Comparison of ENCODE assay signal across 1 cellular context in genomic region chr6:136326038-136326561, GRCh38.
TF ChIP-seq lines count a peak whose summit lies in the region.

No MANE protein-coding gene starts in this region.

TF ChIP-seq in HEK293, 187 proteins besides CTCF, POLR2A, EP300 and RAD21 (continued from another document):
- TF ChIP-seq, protein P1, sequence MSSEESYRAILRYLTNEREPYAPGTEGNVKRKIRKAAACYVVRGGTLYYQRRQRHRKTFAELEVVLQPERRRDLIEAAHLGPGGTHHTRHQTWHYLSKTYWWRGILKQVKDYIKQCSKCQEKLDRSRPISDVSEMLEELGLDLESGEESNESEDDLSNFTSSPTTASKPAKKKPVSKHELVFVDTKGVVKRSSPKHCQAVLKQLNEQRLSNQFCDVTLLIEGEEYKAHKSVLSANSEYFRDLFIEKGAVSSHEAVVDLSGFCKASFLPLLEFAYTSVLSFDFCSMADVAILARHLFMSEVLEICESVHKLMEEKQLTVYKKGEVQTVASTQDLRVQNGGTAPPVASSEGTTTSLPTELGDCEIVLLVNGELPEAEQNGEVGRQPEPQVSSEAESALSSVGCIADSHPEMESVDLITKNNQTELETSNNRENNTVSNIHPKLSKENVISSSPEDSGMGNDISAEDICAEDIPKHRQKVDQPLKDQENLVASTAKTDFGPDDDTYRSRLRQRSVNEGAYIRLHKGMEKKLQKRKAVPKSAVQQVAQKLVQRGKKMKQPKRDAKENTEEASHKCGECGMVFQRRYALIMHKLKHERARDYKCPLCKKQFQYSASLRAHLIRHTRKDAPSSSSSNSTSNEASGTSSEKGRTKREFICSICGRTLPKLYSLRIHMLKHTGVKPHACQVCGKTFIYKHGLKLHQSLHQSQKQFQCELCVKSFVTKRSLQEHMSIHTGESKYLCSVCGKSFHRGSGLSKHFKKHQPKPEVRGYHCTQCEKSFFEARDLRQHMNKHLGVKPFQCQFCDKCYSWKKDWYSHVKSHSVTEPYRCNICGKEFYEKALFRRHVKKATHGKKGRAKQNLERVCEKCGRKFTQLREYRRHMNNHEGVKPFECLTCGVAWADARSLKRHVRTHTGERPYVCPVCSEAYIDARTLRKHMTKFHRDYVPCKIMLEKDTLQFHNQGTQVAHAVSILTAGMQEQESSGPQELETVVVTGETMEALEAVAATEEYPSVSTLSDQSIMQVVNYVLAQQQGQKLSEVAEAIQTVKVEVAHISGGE (tag by site-specific recombination; conservative IDR thresholded peaks at IDR 0.05; ENCODE audit: low read depth), result no peak
- TF ChIP-seq OSR2 (tag by site-specific recombination; IDR thresholded peaks at IDR 0.05) (peak; percentile 61), ZNF585B (tag by site-specific recombination; IDR thresholded peaks at IDR 0.05) (no peak), REST (tag by site-specific recombination; IDR thresholded peaks at IDR 0.05) (no peak), ZNF280D (tag by site-specific recombination; IDR thresholded peaks at IDR 0.05) (no peak), ZNF266 (tag by site-specific recombination; IDR thresholded peaks at IDR 0.05; ENCODE audit: low read depth) (no peak), ZNF645 (tag by site-specific recombination; IDR thresholded peaks at IDR 0.05) (no peak), SCRT1 (tag by site-specific recombination; IDR thresholded peaks at IDR 0.05; ENCODE audit: borderline replicate concordance) (peak; percentile 88), ZNF133 (tag by site-specific recombination; IDR thresholded peaks at IDR 0.05) (no peak), ZNF280C (tag by site-specific recombination; IDR thresholded peaks at IDR 0.05) (no peak), KLF7 (tag by site-specific recombination; IDR thresholded peaks at IDR 0.05; ENCODE audit: borderline replicate concordance) (no peak), KLF16 (tag by site-specific recombination; IDR thresholded peaks at IDR 0.05) (no peak), ZEB2 (tag by site-specific recombination; IDR thresholded peaks at IDR 0.05) (peak; percentile 78), ZNF664 (tag by site-specific recombination; IDR thresholded peaks at IDR 0.05) (no peak), ZBTB8A (tag by site-specific recombination; IDR thresholded peaks at IDR 0.05) (no peak), ZNF416 (tag by site-specific recombination; IDR thresholded peaks at IDR 0.05) (no peak), SP3 (tag by site-specific recombination; IDR thresholded peaks at IDR 0.05) (no peak), ZNF596 (tag by site-specific recombination; IDR thresholded peaks at IDR 0.05) (no peak), ZNF660 (tag by site-specific recombination; IDR thresholded peaks at IDR 0.05) (no peak; the same call in 1 of the 2 replicates)
- TF ChIP-seq, protein P2, sequence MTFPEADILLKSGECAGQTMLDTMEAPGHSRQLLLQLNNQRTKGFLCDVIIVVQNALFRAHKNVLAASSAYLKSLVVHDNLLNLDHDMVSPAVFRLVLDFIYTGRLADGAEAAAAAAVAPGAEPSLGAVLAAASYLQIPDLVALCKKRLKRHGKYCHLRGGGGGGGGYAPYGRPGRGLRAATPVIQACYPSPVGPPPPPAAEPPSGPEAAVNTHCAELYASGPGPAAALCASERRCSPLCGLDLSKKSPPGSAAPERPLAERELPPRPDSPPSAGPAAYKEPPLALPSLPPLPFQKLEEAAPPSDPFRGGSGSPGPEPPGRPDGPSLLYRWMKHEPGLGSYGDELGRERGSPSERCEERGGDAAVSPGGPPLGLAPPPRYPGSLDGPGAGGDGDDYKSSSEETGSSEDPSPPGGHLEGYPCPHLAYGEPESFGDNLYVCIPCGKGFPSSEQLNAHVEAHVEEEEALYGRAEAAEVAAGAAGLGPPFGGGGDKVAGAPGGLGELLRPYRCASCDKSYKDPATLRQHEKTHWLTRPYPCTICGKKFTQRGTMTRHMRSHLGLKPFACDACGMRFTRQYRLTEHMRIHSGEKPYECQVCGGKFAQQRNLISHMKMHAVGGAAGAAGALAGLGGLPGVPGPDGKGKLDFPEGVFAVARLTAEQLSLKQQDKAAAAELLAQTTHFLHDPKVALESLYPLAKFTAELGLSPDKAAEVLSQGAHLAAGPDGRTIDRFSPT (tag by site-specific recombination; IDR thresholded peaks at IDR 0.05), result no peak
- TF ChIP-seq, protein P3, sequence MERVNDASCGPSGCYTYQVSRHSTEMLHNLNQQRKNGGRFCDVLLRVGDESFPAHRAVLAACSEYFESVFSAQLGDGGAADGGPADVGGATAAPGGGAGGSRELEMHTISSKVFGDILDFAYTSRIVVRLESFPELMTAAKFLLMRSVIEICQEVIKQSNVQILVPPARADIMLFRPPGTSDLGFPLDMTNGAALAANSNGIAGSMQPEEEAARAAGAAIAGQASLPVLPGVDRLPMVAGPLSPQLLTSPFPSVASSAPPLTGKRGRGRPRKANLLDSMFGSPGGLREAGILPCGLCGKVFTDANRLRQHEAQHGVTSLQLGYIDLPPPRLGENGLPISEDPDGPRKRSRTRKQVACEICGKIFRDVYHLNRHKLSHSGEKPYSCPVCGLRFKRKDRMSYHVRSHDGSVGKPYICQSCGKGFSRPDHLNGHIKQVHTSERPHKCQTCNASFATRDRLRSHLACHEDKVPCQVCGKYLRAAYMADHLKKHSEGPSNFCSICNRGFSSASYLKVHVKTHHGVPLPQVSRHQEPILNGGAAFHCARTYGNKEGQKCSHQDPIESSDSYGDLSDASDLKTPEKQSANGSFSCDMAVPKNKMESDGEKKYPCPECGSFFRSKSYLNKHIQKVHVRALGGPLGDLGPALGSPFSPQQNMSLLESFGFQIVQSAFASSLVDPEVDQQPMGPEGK (tag by site-specific recombination; IDR thresholded peaks at IDR 0.05), result no peak
